In genomic region chr13:114314074-114314912, GRCh38 we compare ENCODE assay signal across 8 cellular contexts. TPM values are rescaled to one million over a fixed set of nuclear protein-coding genes. Genes with fewer than 3 reads are reported as not detected.
DNase-seq lines count a peak whose midpoint lies in the region; ATAC-seq and TF ChIP-seq lines count a peak whose summit lies in the region.

A gene with protein sequence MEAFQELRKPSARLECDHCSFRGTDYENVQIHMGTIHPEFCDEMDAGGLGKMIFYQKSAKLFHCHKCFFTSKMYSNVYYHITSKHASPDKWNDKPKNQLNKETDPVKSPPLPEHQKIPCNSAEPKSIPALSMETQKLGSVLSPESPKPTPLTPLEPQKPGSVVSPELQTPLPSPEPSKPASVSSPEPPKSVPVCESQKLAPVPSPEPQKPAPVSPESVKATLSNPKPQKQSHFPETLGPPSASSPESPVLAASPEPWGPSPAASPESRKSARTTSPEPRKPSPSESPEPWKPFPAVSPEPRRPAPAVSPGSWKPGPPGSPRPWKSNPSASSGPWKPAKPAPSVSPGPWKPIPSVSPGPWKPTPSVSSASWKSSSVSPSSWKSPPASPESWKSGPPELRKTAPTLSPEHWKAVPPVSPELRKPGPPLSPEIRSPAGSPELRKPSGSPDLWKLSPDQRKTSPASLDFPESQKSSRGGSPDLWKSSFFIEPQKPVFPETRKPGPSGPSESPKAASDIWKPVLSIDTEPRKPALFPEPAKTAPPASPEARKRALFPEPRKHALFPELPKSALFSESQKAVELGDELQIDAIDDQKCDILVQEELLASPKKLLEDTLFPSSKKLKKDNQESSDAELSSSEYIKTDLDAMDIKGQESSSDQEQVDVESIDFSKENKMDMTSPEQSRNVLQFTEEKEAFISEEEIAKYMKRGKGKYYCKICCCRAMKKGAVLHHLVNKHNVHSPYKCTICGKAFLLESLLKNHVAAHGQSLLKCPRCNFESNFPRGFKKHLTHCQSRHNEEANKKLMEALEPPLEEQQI (plus strand): TSS chr13:114314503. CDS start chr13:114323843, 9,340 bp downstream.

- no peaks in the 10 kb centered on the region for H3K36me3 ChIP-seq in iPS-18a (ENCODE audit: control insufficient read depth, low read depth, low read length)
- H3K36me3 ChIP-seq in skeletal muscle satellite cell (ENCODE audit: insufficient read depth, low read length), result no peaks in the 10 kb centered on the region

- peaks cover 6% of the 10 kb centered on the region for H3K4me1 ChIP-seq in iPS-18a (ENCODE audit: control insufficient read depth, low read depth, low read length)
- H3K4me1 ChIP-seq in skeletal muscle satellite cell (ENCODE audit: control insufficient read depth, insufficient read depth, low read length), result peaks cover 57% of the 10 kb centered on the region

- H3K4me3 ChIP-seq in iPS-18a (ENCODE audit: low read length) (peak within 1 kb of the TSS; percentile 96), skeletal muscle satellite cell (ENCODE audit: low read length) (peak within 1 kb of the TSS; percentile 94)

- ATAC-seq in GM18870 (IDR thresholded peaks at IDR 0.05; ENCODE audit: unreplicated experiment) (peak; percentile 49), HG03108 (IDR thresholded peaks at IDR 0.05; ENCODE audit: unreplicated experiment) (peak; percentile 74)

- in situ Hi-C loops in ACHN (cut with HindIII; ENCODE audit: low pct_ligation_motif_present, low pct_unique_long_range_greater_than_20kb, low sequenced_read_pairs) (no loop called here), T47D (cut with HindIII; ENCODE audit: low pct_unique_long_range_greater_than_20kb, low sequenced_read_pairs) (no loop called here)

- peak; percentile 94 for DNase-seq in ACHN
- peak; percentile 94 for DNase-seq in NCI-H2171 treated with DMSO at 0.1 percent for 48 hours (lab: John Stamatoyannopoulos, UW)
- peak; percentile 86 to 97 for DNase-seq in T47D (ENCODE audit: low read depth in 1 of 2, low spot score in 1 of 2)

- no peak for TF ChIP-seq CTCF in VCaP (conservative IDR thresholded peaks at IDR 0.05)

- no peaks in the 10 kb centered on the region for H3K9me3 ChIP-seq in iPS-18a (ENCODE audit: control insufficient read depth, low read depth, low read length)
- H3K9me3 ChIP-seq in skeletal muscle satellite cell (replicated peaks; ENCODE audit: low read length), result no peaks in the 10 kb centered on the region

- H3K27me3 ChIP-seq in iPS-18a (ENCODE audit: control insufficient read depth, insufficient read depth, low read length), result no peaks in the 10 kb centered on the region
- no peaks in the 10 kb centered on the region for H3K27me3 ChIP-seq in skeletal muscle satellite cell (ENCODE audit: control insufficient read depth, insufficient read depth, low read length)

- H3K27ac ChIP-seq in VCaP (peak within 1 kb of the TSS; percentile 72), iPS-18a (ENCODE audit: low read length) (peak within 1 kb of the TSS; percentile 59)

- H3K9ac ChIP-seq in iPS-18a (ENCODE audit: low read length) (peak within 1 kb of the TSS; percentile 80), skeletal muscle satellite cell (ENCODE audit: low read depth, low read length) (peak within 1 kb of the TSS; percentile 95)

- peak within 1 kb of the TSS; percentile 83 for H3K4me2 ChIP-seq in skeletal muscle satellite cell (ENCODE audit: low read length)

RNA-seq across cellular contexts. Expression of the gene that starts here (rescaled TPM):
- 14.4 and 19.0 TPM in 2 replicates for total RNA-seq in skeletal muscle satellite cell (2012; rRNA removed)

Comparison
In these comparisons a context has a peak if more than half of its experiments do, and no peak if none do; other contexts are left out.
1. Peak in every context shown above with its lines: DNase-seq, ATAC-seq, H3K4me3 ChIP-seq and H3K27ac ChIP-seq.